ENCODE assay signal across 10 cellular contexts in the genomic region with DNA sequence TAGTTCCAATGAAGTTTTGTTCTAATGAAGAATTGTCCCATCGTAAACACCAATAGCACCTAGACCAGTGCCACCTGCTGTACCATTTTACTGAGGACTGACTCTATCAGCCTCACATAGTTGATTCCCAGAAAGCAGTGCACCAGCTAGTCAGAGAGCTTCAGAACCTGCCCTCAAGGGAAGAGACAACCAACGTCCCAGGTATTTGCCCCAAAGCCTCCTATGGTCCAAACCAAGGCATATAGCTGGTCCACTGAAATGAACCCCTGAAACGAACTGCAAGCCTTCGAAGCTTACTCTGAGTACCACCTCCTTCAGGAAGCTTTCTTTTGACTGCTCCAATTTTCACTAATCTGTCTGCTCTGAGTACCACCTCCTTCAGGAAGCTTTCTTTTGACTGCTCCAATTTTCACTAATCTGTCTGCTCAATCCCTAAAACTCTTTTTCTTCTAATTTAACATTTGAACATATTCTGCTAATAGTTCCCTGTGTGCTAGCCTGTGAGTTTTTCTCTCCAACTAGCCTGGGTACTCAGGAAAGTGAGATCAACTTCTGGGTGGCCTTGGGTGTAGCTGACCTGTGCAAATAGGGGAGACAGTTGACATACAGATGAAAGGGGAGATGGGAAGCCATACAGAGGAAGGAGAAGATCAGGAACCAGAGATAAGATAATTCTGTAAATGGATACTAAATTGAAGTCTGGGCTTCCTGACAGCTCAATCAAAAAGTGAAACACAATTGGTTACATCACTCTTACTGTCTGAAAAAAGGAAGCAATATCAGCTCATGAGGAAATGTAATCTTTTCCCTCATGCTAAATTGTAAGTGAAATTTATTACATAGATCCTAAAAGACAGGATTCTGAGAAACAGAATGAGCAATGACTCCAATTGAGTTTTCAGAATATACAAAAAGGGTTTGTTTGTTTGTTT. TPM values are rescaled to one million over a fixed set of nuclear protein-coding genes. Genes with fewer than 3 reads are reported as not detected.
DNase-seq lines count a peak whose midpoint lies in the region; ATAC-seq and TF ChIP-seq lines count a peak whose summit lies in the region.
"Had no signal": no experiment of that assay in that cellular context is flagged by ENCODE, and none has a peak within 500 bp of the region (broad histone marks: within the 10 kb centered on the region; RNA-seq: fewer than 3 reads in every experiment).

No MANE protein-coding gene starts in this region.

- no peak for ATAC-seq in heart left ventricle

- WGBS in heart left ventricle, 4 donors = 84 to 96% (median 86%) methylated on average over 4 of the region's 4 CpGs

- intact Hi-C loops in activated T-helper 1 cell treated with anti-CD3 and anti-CD28 coated beads, Interleukin-12 subunit alpha, Interleukin-12 subunit beta, Interleukin-2, Interleukin-4 antibody, amounts not matched to agents 30 ng/mL and 10 ng/mL and 1 ng/mL, durations not matched to agents 14 hours and 24 hours and 36 hours (cut with micrococcal nuclease) = no loop called here
- intact Hi-C loops in heart left ventricle (cut with DNase I) = loop anchor here in 2 of 10 donors (5.0 kb wide), 1 partner anchor 33 kb away; no protein-coding TSS in a partner anchor

- DNase-seq in activated CD8-positive, alpha-beta memory T cell treated with anti-CD3 and anti-CD28 coated beads for 24 hours = peak; percentile 54
- no peak for DNase-seq in activated CD8-positive, alpha-beta memory T cell treated with anti-CD3 and anti-CD28 coated beads, Interleukin-2, amount 50 U/mL, for 4 hours
- DNase-seq in NB4 (ENCODE audit: low read depth) (peak; percentile 42), osteocyte (ENCODE audit: extremely low spot score, unreplicated experiment) (peak; percentile 21), NCI-H69 (lab: John Stamatoyannopoulos, UW) (no peak), heart left ventricle (no peak), anterior cingulate cortex (lab: John Stamatoyannopoulos, UW) (no peak)
- DNase-seq in activated T-helper 1 cell treated with anti-CD3 and anti-CD28 coated beads, Interleukin-12 subunit alpha, Interleukin-12 subunit beta, Interleukin-2, Interleukin-4 antibody, amounts not matched to agents 30 ng/mL and 10 ng/mL and 1 ng/mL, durations not matched to agents 14 hours and 24 hours and 36 hours (ENCODE audit: low spot score) = no peak
- DNase-seq: NCI-H1436, sigmoid colon had no signal

- peaks cover 81% of the 10 kb centered on the region for H3K4me1 Mint-ChIP-seq in activated T-helper 1 cell treated with anti-CD3 and anti-CD28 coated beads, Interleukin-12 subunit alpha, Interleukin-12 subunit beta, Interleukin-2, Interleukin-4 antibody, amounts not matched to agents 30 ng/mL and 10 ng/mL and 1 ng/mL, durations not matched to agents 14 hours and 24 hours and 36 hours (ENCODE audit: low read depth)
- peaks cover 68% of the 10 kb centered on the region for H3K4me1 Mint-ChIP-seq in osteocyte (ENCODE audit: unreplicated experiment)

- peak overlapping the region; percentile 50 for H3K4me3 Mint-ChIP-seq in activated T-helper 1 cell treated with anti-CD3 and anti-CD28 coated beads, Interleukin-12 subunit alpha, Interleukin-12 subunit beta, Interleukin-2, Interleukin-4 antibody, amounts not matched to agents 30 ng/mL and 10 ng/mL and 1 ng/mL, durations not matched to agents 14 hours and 24 hours and 36 hours
- no peak overlapping the region for H3K4me3 Mint-ChIP-seq in osteocyte (ENCODE audit: unreplicated experiment)

- TF ChIP-seq CTCF in NB4 (IDR thresholded peaks at IDR 0.05; ENCODE audit: low read depth, low read length) (no peak), osteocyte (IDR thresholded peaks at IDR 0.05) (no peak), heart left ventricle (IDR thresholded peaks at IDR 0.05) (no peak)

- H3K36me3 ChIP-seq in heart left ventricle = no peaks in the 10 kb centered on the region
- H3K36me3 ChIP-seq: sigmoid colon had no signal

- H3K4me3 ChIP-seq in NB4 (ENCODE audit: low read depth, low read length) = no peak overlapping the region
- H3K4me3 ChIP-seq in heart left ventricle = no peak overlapping the region
- H3K4me3 ChIP-seq: sigmoid colon had no signal

- peaks cover 0 to 5% (median 0%) of the 10 kb centered on the region in 12 donors for H3K9me3 ChIP-seq in heart left ventricle
- H3K9me3 ChIP-seq: sigmoid colon had no signal

- no peaks in the 10 kb centered on the region for H3K9me3 Mint-ChIP-seq in activated T-helper 1 cell treated with anti-CD3 and anti-CD28 coated beads, Interleukin-12 subunit alpha, Interleukin-12 subunit beta, Interleukin-2, Interleukin-4 antibody, amounts not matched to agents 30 ng/mL and 10 ng/mL and 1 ng/mL, durations not matched to agents 14 hours and 24 hours and 36 hours
- peaks cover 5% of the 10 kb centered on the region for H3K9me3 Mint-ChIP-seq in osteocyte (ENCODE audit: unreplicated experiment)

- no peaks in the 10 kb centered on the region for H3K27me3 ChIP-seq in heart left ventricle
- H3K27me3 ChIP-seq: sigmoid colon had no signal

- H3K27ac ChIP-seq in heart left ventricle = peak overlapping the region in 1 of 12 donors; percentile 43
- H3K27ac ChIP-seq: sigmoid colon had no signal

- no peaks in the 10 kb centered on the region for H3K36me3 Mint-ChIP-seq in activated T-helper 1 cell treated with anti-CD3 and anti-CD28 coated beads, Interleukin-12 subunit alpha, Interleukin-12 subunit beta, Interleukin-2, Interleukin-4 antibody, amounts not matched to agents 30 ng/mL and 10 ng/mL and 1 ng/mL, durations not matched to agents 14 hours and 24 hours and 36 hours (ENCODE audit: low read depth)
- H3K36me3 Mint-ChIP-seq in osteocyte (ENCODE audit: unreplicated experiment) = no peaks in the 10 kb centered on the region

- no peaks in the 10 kb centered on the region for H3K27me3 Mint-ChIP-seq in activated T-helper 1 cell treated with anti-CD3 and anti-CD28 coated beads, Interleukin-12 subunit alpha, Interleukin-12 subunit beta, Interleukin-2, Interleukin-4 antibody, amounts not matched to agents 30 ng/mL and 10 ng/mL and 1 ng/mL, durations not matched to agents 14 hours and 24 hours and 36 hours (ENCODE audit: insufficient read depth)
- H3K27me3 Mint-ChIP-seq in osteocyte (ENCODE audit: unreplicated experiment) = no peaks in the 10 kb centered on the region

- peak overlapping the region; percentile 9 for H3K27ac Mint-ChIP-seq in activated T-helper 1 cell treated with anti-CD3 and anti-CD28 coated beads, Interleukin-12 subunit alpha, Interleukin-12 subunit beta, Interleukin-2, Interleukin-4 antibody, amounts not matched to agents 30 ng/mL and 10 ng/mL and 1 ng/mL, durations not matched to agents 14 hours and 24 hours and 36 hours
- H3K27ac Mint-ChIP-seq in osteocyte (ENCODE audit: unreplicated experiment) = no peak overlapping the region

- TF ChIP-seq POLR2A in NB4 (IDR thresholded peaks at IDR 0.05; ENCODE audit: extremely low read depth, insufficient read length) (no peak), heart left ventricle (IDR thresholded peaks at IDR 0.05) (no peak)

- peaks cover 0 to 89% (median 47%) of the 10 kb centered on the region in 12 donors for H3K4me1 ChIP-seq in heart left ventricle

RNA-seq across cellular contexts. Expression of a gene that starts 33.5 kb away (rescaled TPM):
- total RNA-seq in activated T-helper 1 cell treated with anti-CD3 and anti-CD28 coated beads, Interleukin-12 subunit alpha, Interleukin-12 subunit beta, Interleukin-2, Interleukin-4 antibody, amounts not matched to agents 30 ng/mL and 10 ng/mL and 1 ng/mL, durations not matched to agents 14 hours and 24 hours and 36 hours = 56.7 and 58.9 TPM in 2 replicates
- total RNA-seq in osteocyte (35.2 and 41.1 TPM in 2 replicates), heart left ventricle (10 to 100 TPM in 2 of 9 donors, 1 to 10 TPM in 7; 3.5 to 32.8 (median 5.7) TPM)
- 1 to 10 TPM; 2.3 to 3.7 TPM for polyA plus RNA-seq in heart left ventricle

Comparison
In these comparisons a context has a peak if more than half of its experiments do, and no peak if none do; other contexts are left out.
1. DNase-seq: peak in activated CD8-positive, alpha-beta memory T cell treated with anti-CD3 and anti-CD28 coated beads for 24 hours (single experiment), NB4 (single experiment) and osteocyte (single experiment); none in activated CD8-positive, alpha-beta memory T cell treated with anti-CD3 and anti-CD28 coated beads, Interleukin-2, amount 50 U/mL, for 4 hours (single experiment), activated T-helper 1 cell treated with anti-CD3 and anti-CD28 coated beads, Interleukin-12 subunit alpha, Interleukin-12 subunit beta, Interleukin-2, Interleukin-4 antibody, amounts not matched to agents 30 ng/mL and 10 ng/mL and 1 ng/mL, durations not matched to agents 14 hours and 24 hours and 36 hours (single experiment), NCI-H69 (single experiment), heart left ventricle (0 of 5) and anterior cingulate cortex (0 of 58).